ENCODE assay signal across 9 cellular contexts in genomic region chr10:132257271-132257670, GRCh38. TPM values are rescaled to one million over a fixed set of nuclear protein-coding genes. Genes with fewer than 3 reads are reported as not detected.
A peak's percentile ranks its signal among the peaks of the same experiment; 100 is the strongest.
DNase-seq lines count a peak whose midpoint lies in the region; ATAC-seq, FAIRE-seq and TF ChIP-seq lines count a peak whose summit lies in the region.
"Had no signal": no experiment of that assay in that cellular context is flagged by ENCODE, and none has a peak within 500 bp of the region (broad histone marks: within the 10 kb centered on the region; RNA-seq: fewer than 3 reads in every experiment).

No MANE protein-coding gene starts in this region.

- no peak overlapping the region for H3K56ac ChIP-seq in H1 (replicated peaks; ENCODE audit: insufficient read length, low read depth, low read length)

- H3K4me3 ChIP-seq in H1 (ENCODE audit: extremely low read depth in 1 of 4, insufficient read depth in 2 of 4, low read depth in 3 of 4, low read length in 4 of 4) = no peak overlapping the region

- no peaks in the 10 kb centered on the region for H3K23me2 ChIP-seq in H1 (ENCODE audit: low read depth, low read length)

- FAIRE-seq in H54 (lab: Jason Lieb, UNC) (peak; percentile 70), H1 (lab: Jason Lieb, UNC) (no peak)

- H3K14ac ChIP-seq in H1 (ENCODE audit: insufficient read length) = no peak overlapping the region

- peaks cover 0 to 6% (median 1%) of the 10 kb centered on the region in 4 experiments; a peak in 4 of 7 replicates for H3K4me1 ChIP-seq in H1 (replicated peaks in 1 of 4; ENCODE audit: control insufficient read depth in 3 of 4, insufficient read depth in 4 of 4, low read length in 3 of 4)

- H3K36me3 ChIP-seq in H1 (ENCODE audit: control insufficient read depth in 2 of 4, insufficient read depth in 4 of 4, low read length in 3 of 4) = no peaks in the 10 kb centered on the region

- 86% methylated on average over 5 of the region's 8 CpGs; no CpG with 5 or more reads in 1 of the 2 experiments for WGBS in H1 (ENCODE audit: extremely low coverage in 1 of 2, insufficient coverage in 1 of 2, insufficient read length in 1 of 2, insufficient replicate concordance in 2 of 2, low coverage in 1 of 2, low lambda C conversion rate in 2 of 2, missing lambda C conversion rate in 1 of 2), 2 experiments

- no peak overlapping the region for H2BK15ac ChIP-seq in H1 (ENCODE audit: low read length)

- DNase-seq in H54 (ENCODE audit: insufficient read length, low spot score) (peak; percentile 98), H1 (ENCODE audit: low read depth in 1 of 2, low spot score in 2 of 2) (no peak), GDM1 (lab: John Stamatoyannopoulos, UW) (no peak)
- peak; percentile 45 to 47 for DNase-seq in stimulated activated CD8-positive, alpha-beta memory T cell treated with anti-CD3 and anti-CD28 coated beads, Interleukin-15, amount 100 ng/mL, for 48 hours (ENCODE audit: low read depth in 2 of 2)
- DNase-seq: hippocampal formation, NCI-H748 treated with DMSO at 0.1 percent for 48 hours had no signal

- no peak overlapping the region for H2BK20ac ChIP-seq in H1 (ENCODE audit: low read length)

- H4K20me1 ChIP-seq in H1 (replicated peaks in 1 of 2; ENCODE audit: control insufficient read depth in 1 of 2, insufficient read depth in 2 of 2, low read length in 2 of 2) = no peaks in the 10 kb centered on the region

- H3K79me2 ChIP-seq in H1 (ENCODE audit: control insufficient read depth in 1 of 2, insufficient read depth in 2 of 2, low read length in 2 of 2) = no peaks in the 10 kb centered on the region

- H3K9me3 ChIP-seq in H1 (ENCODE audit: insufficient read depth in 2 of 2, low read depth in 1 of 2, low read length in 1 of 2) = no peaks in the 10 kb centered on the region

- TF ChIP-seq RAD21 in H1 (IDR thresholded peaks at IDR 0.05 in 1 of 2, conservative IDR thresholded peaks at IDR 0.05 in 1 of 2; ENCODE audit: low read depth in 2 of 2, low read length in 2 of 2) = no peak

- H2AK5ac ChIP-seq in H1 (ENCODE audit: low read depth, low read length) = no peak overlapping the region

- H3K9ac ChIP-seq in H1 (replicated peaks in 1 of 4; ENCODE audit: extremely low read depth in 1 of 4, low read depth in 3 of 4, low read length in 3 of 4) = no peak overlapping the region

- H3K18ac ChIP-seq in H1 (ENCODE audit: extremely low read depth, low read length) = no peak overlapping the region

- no peak overlapping the region for H4K91ac ChIP-seq in H1 (replicated peaks; ENCODE audit: insufficient read length, low read length)

- H3K4me2 ChIP-seq in H1 (ENCODE audit: insufficient read depth in 1 of 2, low read depth in 2 of 2, low read length in 2 of 2) = no peak overlapping the region

- no peak overlapping the region for H3K27ac ChIP-seq in H1 (ENCODE audit: low read depth, low read length)

- H3K23ac ChIP-seq in H1 (ENCODE audit: insufficient read length) = no peak overlapping the region

- no peak for TF ChIP-seq CTCF in H1 (IDR thresholded peaks at IDR 0.05; ENCODE audit: control extremely low read depth in 1 of 3, insufficient read depth in 1 of 3, low read depth in 1 of 3, low read length in 3 of 3)

- no peak overlapping the region for H2BK120ac ChIP-seq in H1 (replicated peaks; ENCODE audit: low read depth, low read length)

- no peak for TF ChIP-seq POLR2A in H54 (IDR thresholded peaks at IDR 0.05; ENCODE audit: low read depth, low read length)
- TF ChIP-seq POLR2A in H1 (IDR thresholded peaks at IDR 0.05; ENCODE audit: control extremely low read depth in 1 of 2, low read depth in 2 of 2, low read length in 2 of 2) = no peak
- no peak for TF ChIP-seq POLR2A in GM18505 (IDR thresholded peaks at IDR 0.05; ENCODE audit: borderline replicate concordance, extremely low read depth, insufficient read depth, insufficient read length)

- ATAC-seq in SK-N-SH treated with all-trans-retinoic acid at 6 μM for 48 hours = peak; percentile 69
- no peak for ATAC-seq in HG03135 (IDR thresholded peaks at IDR 0.05; ENCODE audit: unreplicated experiment)
- no peak for ATAC-seq in GM18505 (IDR thresholded peaks at IDR 0.05; ENCODE audit: unreplicated experiment)

- no peak overlapping the region for H2BK5ac ChIP-seq in H1 (ENCODE audit: low read depth, low read length)

- TF ChIP-seq EP300 in H1 (IDR thresholded peaks at IDR 0.05; ENCODE audit: borderline replicate concordance in 1 of 2, low read depth in 2 of 2, low read length in 2 of 2) = no peak

- no peaks in the 10 kb centered on the region for H3K27me3 ChIP-seq in H1 (replicated peaks in 1 of 4; ENCODE audit: control insufficient read depth in 3 of 4, extremely low read depth in 1 of 4, insufficient read depth in 3 of 4, low read length in 3 of 4)

- POLR2A ChIA-PET in H1 (lab: Charles Lee; ENCODE audit: partially characterized antibody) = no interaction called here

- H3K79me1 ChIP-seq in H1 (ENCODE audit: low read depth, low read length) = no peaks in the 10 kb centered on the region

- CTCF ChIA-PET in H1 (lab: Charles Lee; ENCODE audit: partially characterized antibody) = interaction anchor here (1.4 kb wide), 1 partner anchor 35 kb away, joined by 3 read pairs; no protein-coding TSS in a partner anchor

- H4K8ac ChIP-seq in H1 (ENCODE audit: extremely low read depth, insufficient read depth, low read length) = peak overlapping the region; percentile 35; the same call in 1 of the 2 replicates

- H3K4ac ChIP-seq in H1 (replicated peaks; ENCODE audit: insufficient read length, low read depth, low read length) = no peak overlapping the region

- H2AFZ ChIP-seq in H1 (ENCODE audit: low read length) = no peak overlapping the region

- H2BK12ac ChIP-seq in H1 (ENCODE audit: low read depth, low read length) = no peak overlapping the region

- H4K5ac ChIP-seq in H1 (ENCODE audit: insufficient read length, low read depth, low read length) = no peak overlapping the region

TF ChIP-seq in SK-N-SH treated with all-trans-retinoic acid at 6 μM for 48 hours, 23 proteins besides CTCF, POLR2A, EP300 and RAD21 (continues in another document):
- TF ChIP-seq PATZ1 (CRISPR knock-in tag; IDR thresholded peaks at IDR 0.05; ENCODE audit: borderline replicate concordance) (no peak), ZFP30 (CRISPR knock-in tag; IDR thresholded peaks at IDR 0.05) (no peak), ARNTL (CRISPR knock-in tag; IDR thresholded peaks at IDR 0.05; ENCODE audit: borderline replicate concordance, low read depth) (no peak), BACH2 (CRISPR knock-in tag; IDR thresholded peaks at IDR 0.05; ENCODE audit: borderline replicate concordance) (no peak), ZFP3 (CRISPR knock-in tag; IDR thresholded peaks at IDR 0.05) (no peak), ZNF8 (CRISPR knock-in tag; IDR thresholded peaks at IDR 0.05) (no peak), RARB (CRISPR knock-in tag; IDR thresholded peaks at IDR 0.05) (no peak), CSDC2 (CRISPR knock-in tag; IDR thresholded peaks at IDR 0.05) (no peak)

TF ChIP-seq in H1, 55 proteins besides CTCF, POLR2A, EP300 and RAD21:
- TF ChIP-seq CEBPB (IDR thresholded peaks at IDR 0.05; ENCODE audit: low read depth, low read length) = no peak
- no peak for TF ChIP-seq ASH2L (IDR thresholded peaks at IDR 0.05; ENCODE audit: low read length)
- no peak for TF ChIP-seq ATF3 (IDR thresholded peaks at IDR 0.05; ENCODE audit: insufficient read depth, low read depth, low read length)
- TF ChIP-seq BCL11A (IDR thresholded peaks at IDR 0.05; ENCODE audit: low read depth in 2 of 2, low read length in 2 of 2) = no peak
- TF ChIP-seq KDM1A (IDR thresholded peaks at IDR 0.05; ENCODE audit: borderline replicate concordance, low read length) = no peak
- TF ChIP-seq NANOG (IDR thresholded peaks at IDR 0.05; ENCODE audit: insufficient read depth, low read depth, low read length, poor library complexity, severe bottlenecking) = no peak
- TF ChIP-seq POLR2AphosphoS5 (IDR thresholded peaks at IDR 0.05; ENCODE audit: low read depth, low read length) = no peak
- no peak for TF ChIP-seq YY1 (IDR thresholded peaks at IDR 0.05; ENCODE audit: low read depth, low read length)
- no peak for TF ChIP-seq TAF7 (optimal IDR thresholded peaks at IDR 0.05; ENCODE audit: borderline replicate concordance, low read depth, low read length)
- no peak for TF ChIP-seq BRCA1 (IDR thresholded peaks at IDR 0.05; ENCODE audit: low read depth, low read length)
- no peak for TF ChIP-seq SP4 (IDR thresholded peaks at IDR 0.05; ENCODE audit: low read length)
- TF ChIP-seq GABPA (IDR thresholded peaks at IDR 0.05; ENCODE audit: borderline replicate concordance, insufficient read depth, low read length) = no peak
- no peak for TF ChIP-seq BACH1 (IDR thresholded peaks at IDR 0.05; ENCODE audit: low read length)
- TF ChIP-seq TEAD4 (IDR thresholded peaks at IDR 0.05; ENCODE audit: low read depth, low read length) = no peak
- no peak for TF ChIP-seq EGR1 (IDR thresholded peaks at IDR 0.05; ENCODE audit: borderline replicate concordance, low read depth, low read length)
- no peak for TF ChIP-seq POU5F1 (IDR thresholded peaks at IDR 0.05; ENCODE audit: low read depth, low read length)
- no peak for TF ChIP-seq MAFK (IDR thresholded peaks at IDR 0.05; ENCODE audit: low read depth, low read length)
- TF ChIP-seq RBBP5 (IDR thresholded peaks at IDR 0.05; ENCODE audit: borderline replicate concordance, low read depth, low read length) = no peak
- TF ChIP-seq GTF2F1 (IDR thresholded peaks at IDR 0.05; ENCODE audit: borderline replicate concordance, low read depth, low read length) = no peak

RNA-seq across cellular contexts. Expression of gene STK32C, which starts 50.5 kb away (rescaled TPM):
- total RNA-seq in H1 (2021; fragmentation: NEBNext Ultra II Directional; extraction: Animal tissue kit (Norgen Biotek cat#: 25700)) = 15.6 and 17.3 TPM in 2 replicates
- 10.6 and 18.1 TPM in 2 replicates for polyA plus RNA-seq in H1 (2011; rRNA removed)
- 19.9 TPM for polyA plus RNA-seq in H1 (2011; cell fraction: cytosol; rRNA removed)
- polyA plus RNA-seq in H1 (2011; cell fraction: nucleus; rRNA removed) = 22.0 TPM
- 13.4 to 23.5 TPM (median 20.3 TPM) in 4 replicates for polyA plus RNA-seq in H1 (2012, experiment 1 of 2)
- polyA plus RNA-seq in H1 (2012, experiment 2 of 2) = 11.9 TPM
- 11.6 TPM for polyA plus RNA-seq in H1 (2013, experiment 1 of 2)
- polyA plus RNA-seq in H1 (2013, experiment 2 of 2) = 10.9 TPM
- 7.3 and 11.0 TPM in 2 replicates for polyA minus RNA-seq in H1 (2011; rRNA and poly(A)+ RNA removed)
- 5.1 TPM for polyA minus RNA-seq in H1 (2011; cell fraction: cytosol; rRNA and poly(A)+ RNA removed)
- polyA minus RNA-seq in H1 (2011; cell fraction: nucleus; rRNA and poly(A)+ RNA removed) = 8.8 TPM

Comparison
In these comparisons a context has a peak if more than half of its experiments do, and no peak if none do; other contexts are left out.
1. DNase-seq: peak in H54 (single experiment) and stimulated activated CD8-positive, alpha-beta memory T cell treated with anti-CD3 and anti-CD28 coated beads, Interleukin-15, amount 100 ng/mL, for 48 hours (2 of 2); none in H1 (0 of 2) and GDM1 (single experiment).